In genomic region chr13:97432917-97433726, GRCh38 we compare ENCODE assay signal across 1 cellular context.
TF ChIP-seq lines count a peak whose summit lies in the region.

No MANE protein-coding gene starts in this region.

TF ChIP-seq in GM12878, 131 proteins besides CTCF, POLR2A, EP300 and RAD21 (continued from another document):
- no peak for TF ChIP-seq REST (IDR thresholded peaks at IDR 0.05; ENCODE audit: low read depth, low read length)
TF ChIP-seq in GM12878: peak in this region for 58.
